ENCODE assay signal across 18 cellular contexts in genomic region chr10:69803809-69804208, GRCh38. TPM values are rescaled to one million over a fixed set of nuclear protein-coding genes. Genes with fewer than 3 reads are reported as not detected.
DNase-seq lines count a peak whose midpoint lies in the region; ATAC-seq and TF ChIP-seq lines count a peak whose summit lies in the region.
"Had no signal": no experiment of that assay in that cellular context is flagged by ENCODE, and none has a peak within 500 bp of the region (broad histone marks: within the 10 kb centered on the region; RNA-seq: fewer than 3 reads in every experiment).

No MANE protein-coding gene starts in this region.

- no peak overlapping the region for H3K27ac ChIP-seq in mammary epithelial cell (ENCODE audit: insufficient read depth, low read depth, low read length)
- H3K27ac ChIP-seq: esophagus squamous epithelium, sigmoid colon, SJCRH30 had no signal

- no peak for DNase-seq in mammary epithelial cell
- no peak for DNase-seq in MCF 10A (ENCODE audit: unreplicated experiment)
- DNase-seq in endothelial cell (ENCODE audit: low spot score) = no peak
- no peak for DNase-seq in activated T-cell treated with anti-CD3 and anti-CD28 coated beads, Interleukin-2, amount 50 U/mL, for 24 hours
- DNase-seq in KG1 (lab: John Stamatoyannopoulos, UW) = no peak
- DNase-seq in DMS 273 treated with DMSO at 0.1 percent for 48 hours (lab: John Stamatoyannopoulos, UW) = no peak
- DNase-seq: 8988T; activated CD4-positive, alpha-beta memory T cell treated with anti-CD3 and anti-CD28 coated beads, Interleukin-2, amount 10 ng/mL, durations not matched to agents 7 days and 5 days; CD4-positive, alpha-beta memory T cell; esophagus squamous epithelium; Karpas-422; NCI-H446 treated with DMSO at 0.1 percent for 48 hours; sigmoid colon; SJCRH30 had no signal

- peaks cover 25% of the 10 kb centered on the region for H3K79me2 ChIP-seq in mammary epithelial cell (ENCODE audit: insufficient read depth, low read length)

- H3K27me3 ChIP-seq in mammary epithelial cell (ENCODE audit: insufficient read depth, low read length) = no peaks in the 10 kb centered on the region

- 98% methylated on average over 4 of the region's 7 CpGs for WGBS in mammary epithelial cell (ENCODE audit: low coverage, missing lambda C conversion rate)

- no peak overlapping the region for H2AFZ ChIP-seq in mammary epithelial cell (ENCODE audit: low read depth, low read length)

- no peak overlapping the region for H3K4me3 Mint-ChIP-seq in MCF 10A (ENCODE audit: unreplicated experiment)
- H3K4me3 Mint-ChIP-seq in endothelial cell (ENCODE audit: unreplicated experiment) = peak overlapping the region; percentile 83
- H3K4me3 Mint-ChIP-seq in nephron = peak overlapping the region; percentile 76 to 83 (median 78)
- no peak overlapping the region for H3K4me3 Mint-ChIP-seq in activated T-cell treated with anti-CD3 and anti-CD28 coated beads, Interleukin-2, amount 50 U/mL, for 24 hours
- H3K4me3 Mint-ChIP-seq: activated CD4-positive, alpha-beta memory T cell treated with anti-CD3 and anti-CD28 coated beads, Interleukin-2, amount 10 ng/mL, durations not matched to agents 7 days and 5 days; dendritic cell treated with granulocyte-macrophage colony-stimulating factor and Interleukin-4, amounts not matched to agents 40 ng/mL and 50 ng/mL, for 4 days; stimulated activated naive CD8-positive, alpha-beta T cell treated with anti-CD3 and anti-CD28 coated beads, Interleukin-15, Interleukin-2, amounts not matched to agents 100 ng/mL and 50 ng/mL, for 24 hours had no signal

- peaks cover 44% of the 10 kb centered on the region for H3K4me1 ChIP-seq in mammary epithelial cell (ENCODE audit: insufficient read depth, low read length)
- H3K4me1 ChIP-seq: SJCRH30 had no signal

- intact Hi-C loops in mammary epithelial cell (cut with micrococcal nuclease) = loop anchor here (5.0 to 10.0 kb wide), 2 partner anchors 153 to 581 kb away; partner anchors contain the start of gene LRRC20
- intact Hi-C loops in MCF 10A (cut with micrococcal nuclease) = loop anchor here (5.0 to 10.0 kb wide), 2 partner anchors 108 to 289 kb away; no protein-coding TSS in a partner anchor

- H3K9me3 ChIP-seq in mammary epithelial cell (replicated peaks; ENCODE audit: insufficient read depth, low read length) = no peaks in the 10 kb centered on the region
- H3K9me3 ChIP-seq: esophagus squamous epithelium, sigmoid colon, SJCRH30 had no signal

- TF ChIP-seq CTCF in mammary epithelial cell (conservative IDR thresholded peaks at IDR 0.05 in 1 of 2, IDR thresholded peaks at IDR 0.05 in 1 of 2; ENCODE audit: extremely low read depth in 1 of 2, insufficient read depth in 1 of 2, low read depth in 1 of 2, low read length in 2 of 2) = no peak
- TF ChIP-seq CTCF in MCF 10A (IDR thresholded peaks at IDR 0.05; ENCODE audit: unreplicated experiment) = no peak
- no peak for TF ChIP-seq CTCF in endothelial cell (IDR thresholded peaks at IDR 0.05; ENCODE audit: unreplicated experiment)
- no peak for TF ChIP-seq CTCF in nephron (IDR thresholded peaks at IDR 0.05; ENCODE audit: unreplicated experiment in 3 of 3)

- dilution Hi-C loops in mammary epithelial cell (cut with HindIII; ENCODE audit: low sequenced_read_pairs) = no loop called here

- in situ Hi-C loops in mammary epithelial cell (cut with MboI; ENCODE audit: low sequenced_read_pairs in 2 of 2) = no loop called here

- H3K36me3 Mint-ChIP-seq in MCF 10A (ENCODE audit: insufficient read depth, unreplicated experiment) (no peaks in the 10 kb centered on the region), endothelial cell (ENCODE audit: low read depth, unreplicated experiment) (no peaks in the 10 kb centered on the region), nephron (ENCODE audit: low read depth) (no peaks in the 10 kb centered on the region)
- no peaks in the 10 kb centered on the region for H3K36me3 Mint-ChIP-seq in activated T-cell treated with anti-CD3 and anti-CD28 coated beads, Interleukin-2, amount 50 U/mL, for 24 hours (ENCODE audit: low read depth)
- H3K36me3 Mint-ChIP-seq: CD4-positive, alpha-beta memory T cell had no signal

- H3K4me3 ChIP-seq in mammary epithelial cell (replicated peaks in 1 of 3; ENCODE audit: insufficient read depth in 1 of 3, low read depth in 2 of 3, low read length in 3 of 3) = peak overlapping the region in 1 of 3 experiments; percentile 72
- H3K4me3 ChIP-seq: SJCRH30 had no signal

- no peak overlapping the region for H3K27ac Mint-ChIP-seq in MCF 10A (ENCODE audit: low read depth, unreplicated experiment)
- no peak overlapping the region for H3K27ac Mint-ChIP-seq in endothelial cell (ENCODE audit: unreplicated experiment)
- peak overlapping the region in 2 of 3 experiments; percentile 6 to 27 for H3K27ac Mint-ChIP-seq in nephron
- H3K27ac Mint-ChIP-seq in activated T-cell treated with anti-CD3 and anti-CD28 coated beads, Interleukin-2, amount 50 U/mL, for 24 hours = no peak overlapping the region
- H3K27ac Mint-ChIP-seq: activated CD4-positive, alpha-beta memory T cell treated with anti-CD3 and anti-CD28 coated beads, Interleukin-2, amount 10 ng/mL, durations not matched to agents 7 days and 5 days; CD4-positive, alpha-beta memory T cell; dendritic cell treated with granulocyte-macrophage colony-stimulating factor and Interleukin-4, amounts not matched to agents 40 ng/mL and 50 ng/mL, for 4 days; stimulated activated naive CD8-positive, alpha-beta T cell treated with anti-CD3 and anti-CD28 coated beads, Interleukin-15, Interleukin-2, amounts not matched to agents 100 ng/mL and 50 ng/mL, for 24 hours had no signal

- no peak overlapping the region for H3K9ac ChIP-seq in mammary epithelial cell (ENCODE audit: insufficient read depth, low read length)

- POLR2A ChIA-PET in MCF 10A (lab: Yijun Ruan, JAX) = no interaction called here

- no peaks in the 10 kb centered on the region for H3K36me3 ChIP-seq in mammary epithelial cell (ENCODE audit: insufficient read depth, low read length)
- H3K36me3 ChIP-seq: esophagus squamous epithelium, sigmoid colon, SJCRH30 had no signal

- no peak for ATAC-seq in HG02623 (IDR thresholded peaks at IDR 0.05; ENCODE audit: unreplicated experiment)

- peaks cover 13% of the 10 kb centered on the region for H3K4me1 Mint-ChIP-seq in MCF 10A (ENCODE audit: insufficient read depth, unreplicated experiment)
- peaks cover 42% of the 10 kb centered on the region for H3K4me1 Mint-ChIP-seq in endothelial cell (ENCODE audit: unreplicated experiment)
- H3K4me1 Mint-ChIP-seq in nephron = peaks cover 47% of the 10 kb centered on the region
- peaks cover 7% of the 10 kb centered on the region for H3K4me1 Mint-ChIP-seq in activated T-cell treated with anti-CD3 and anti-CD28 coated beads, Interleukin-2, amount 50 U/mL, for 24 hours (ENCODE audit: low read depth)

- CTCF ChIA-PET in mammary epithelial cell (lab: Charles Lee; ENCODE audit: low non-redundant PET) = no interaction called here
- CTCF ChIA-PET in MCF 10A (lab: Yijun Ruan, JAX) = interaction anchor here (0.8 to 1.3 kb wide), 2 partner anchors 15 to 107 kb away, joined by 5 to 8 read pairs; no protein-coding TSS in a partner anchor

- H3K27me3 Mint-ChIP-seq in MCF 10A (ENCODE audit: insufficient read depth, unreplicated experiment) (no peaks in the 10 kb centered on the region), endothelial cell (ENCODE audit: unreplicated experiment) (peaks cover 10% of the 10 kb centered on the region), nephron (ENCODE audit: low read depth) (peaks cover 39% of the 10 kb centered on the region)
- H3K27me3 Mint-ChIP-seq in activated T-cell treated with anti-CD3 and anti-CD28 coated beads, Interleukin-2, amount 50 U/mL, for 24 hours = peaks cover 56% of the 10 kb centered on the region

- H4K20me1 ChIP-seq in mammary epithelial cell (ENCODE audit: insufficient read depth, low read length) = no peaks in the 10 kb centered on the region

- H3K4me2 ChIP-seq in mammary epithelial cell (ENCODE audit: insufficient read depth, low read depth, low read length) = peak overlapping the region; percentile 99

- no peaks in the 10 kb centered on the region for H3K9me3 Mint-ChIP-seq in MCF 10A (ENCODE audit: unreplicated experiment)
- no peaks in the 10 kb centered on the region for H3K9me3 Mint-ChIP-seq in endothelial cell (ENCODE audit: unreplicated experiment)
- H3K9me3 Mint-ChIP-seq in nephron = no peaks in the 10 kb centered on the region
- no peaks in the 10 kb centered on the region for H3K9me3 Mint-ChIP-seq in activated T-cell treated with anti-CD3 and anti-CD28 coated beads, Interleukin-2, amount 50 U/mL, for 24 hours
- H3K9me3 Mint-ChIP-seq: activated CD4-positive, alpha-beta memory T cell treated with anti-CD3 and anti-CD28 coated beads, Interleukin-2, amount 10 ng/mL, durations not matched to agents 7 days and 5 days; CD4-positive, alpha-beta memory T cell; dendritic cell treated with granulocyte-macrophage colony-stimulating factor and Interleukin-4, amounts not matched to agents 40 ng/mL and 50 ng/mL, for 4 days; stimulated activated naive CD8-positive, alpha-beta T cell treated with anti-CD3 and anti-CD28 coated beads, Interleukin-15, Interleukin-2, amounts not matched to agents 100 ng/mL and 50 ng/mL, for 24 hours had no signal

- BruUV-seq in mammary epithelial cell (replicated peaks; lab: Mats Ljungman, UMichigan) (no TSS peak), MCF 10A (replicated peaks; lab: Mats Ljungman, UMichigan) (no TSS peak)

RNA-seq across cellular contexts. Expression of gene COL13A1, which starts 2.1 kb away (rescaled TPM):
- total RNA-seq in mammary epithelial cell (1 to 10 TPM; 1.3 to 8.8 TPM), MCF 10A (2022) (0.22 and 0.47 TPM in 2 replicates), endothelial cell (ENCODE audit: unreplicated experiment) (22.6 TPM)
- 5.4 TPM for polyA plus RNA-seq in mammary epithelial cell
- 0.21 TPM for polyA minus RNA-seq in mammary epithelial cell
- total RNA-seq: activated CD4-positive, alpha-beta memory T cell treated with anti-CD3 and anti-CD28 coated beads, Interleukin-2, amount 10 ng/mL, durations not matched to agents 7 days and 5 days; CD4-positive, alpha-beta memory T cell had no signal
- polyA plus RNA-seq: CD4-positive, alpha-beta memory T cell had no signal

Comparison
In these comparisons a context has a peak if more than half of its experiments do, and no peak if none do; other contexts are left out.
1. H3K27ac Mint-ChIP-seq: peak in nephron (2 of 3); none in MCF 10A (single experiment), endothelial cell (single experiment) and activated T-cell treated with anti-CD3 and anti-CD28 coated beads, Interleukin-2, amount 50 U/mL, for 24 hours (single experiment).
2. H3K4me3 Mint-ChIP-seq: peak in endothelial cell (single experiment) and nephron (3 of 3); none in MCF 10A (single experiment) and activated T-cell treated with anti-CD3 and anti-CD28 coated beads, Interleukin-2, amount 50 U/mL, for 24 hours (single experiment).